Comparison of ENCODE assay signal across 24 cellular contexts in the genomic region with DNA sequence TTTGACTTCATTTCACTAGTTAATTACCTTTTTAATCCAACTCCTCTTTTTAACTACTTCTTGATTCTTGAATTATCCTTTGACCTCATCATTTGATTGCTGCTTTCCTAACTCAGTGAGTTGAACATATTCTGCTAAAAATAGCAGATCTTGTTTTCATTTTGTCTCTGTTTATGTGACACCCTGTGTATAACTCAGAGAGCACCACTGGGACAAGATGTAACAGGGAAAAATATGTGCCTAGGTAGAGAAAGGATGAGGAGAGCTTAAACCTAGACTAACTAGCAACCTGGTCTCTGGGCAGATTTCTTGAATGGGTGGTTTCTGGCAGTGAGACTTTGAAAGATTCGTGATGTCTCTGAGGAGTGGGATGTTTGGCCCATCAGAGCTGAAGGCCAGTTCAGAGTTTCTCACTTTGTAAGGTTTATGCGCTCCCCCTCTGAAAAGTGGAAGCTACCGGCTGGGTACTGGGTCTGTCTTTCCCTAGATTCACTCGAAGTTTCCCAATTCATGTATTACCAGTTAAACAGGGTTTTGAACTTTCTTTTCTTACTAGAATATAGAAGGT.
"Had no signal": no experiment of that assay in that cellular context is flagged by ENCODE, and none has a peak within 500 bp of the region (broad histone marks: within the 10 kb centered on the region; RNA-seq: fewer than 3 reads in every experiment).

No MANE protein-coding gene starts in this region.

- H3K27ac Mint-ChIP-seq: naive thymus-derived CD4-positive, alpha-beta T cell; natural killer cell treated with Interleukin-12 subunit alpha and Interleukin-12 subunit beta and Interleukin-15 and Interleukin-18, amount 100 ng/mL, for 72 hours; stimulated activated naive B cell treated with anti-CD40 and anti-IgM and Interleukin-4, amounts not matched to agents 10 μg/mL and 1 μg/mL and 100 μg/mL, for 72 hours had no signal

- H3K4me1 Mint-ChIP-seq: naive thymus-derived CD4-positive, alpha-beta T cell; stimulated activated naive B cell treated with anti-CD40 and anti-IgM and Interleukin-4, amounts not matched to agents 10 μg/mL and 1 μg/mL and 100 μg/mL, for 72 hours had no signal

- H3K36me3 ChIP-seq: heart right ventricle, lower lobe of right lung, ovary, prostate gland, stomach, thyroid gland, upper lobe of right lung had no signal

- ATAC-seq: lower lobe of right lung; naive thymus-derived CD4-positive, alpha-beta T cell; natural killer cell treated with Interleukin-12 subunit alpha and Interleukin-12 subunit beta and Interleukin-15 and Interleukin-18, amount 100 ng/mL, for 72 hours; sciatic nerve; stimulated activated naive B cell treated with anti-CD40 and anti-IgM and Interleukin-4, amounts not matched to agents 10 μg/mL and 1 μg/mL and 100 μg/mL, for 72 hours; stimulated activated naive CD8-positive, alpha-beta T cell treated with anti-CD3 and anti-CD28 coated beads, Interleukin-15, Interleukin-2, amounts not matched to agents 100 U/mL and 50 U/mL, for 24 hours; upper lobe of right lung had no signal

- FAIRE-seq: urothelium cell line had no signal

- H3K4me3 Mint-ChIP-seq: naive thymus-derived CD4-positive, alpha-beta T cell; natural killer cell treated with Interleukin-12 subunit alpha and Interleukin-12 subunit beta and Interleukin-15 and Interleukin-18, amount 100 ng/mL, for 72 hours; stimulated activated naive B cell treated with anti-CD40 and anti-IgM and Interleukin-4, amounts not matched to agents 10 μg/mL and 1 μg/mL and 100 μg/mL, for 72 hours had no signal

- H3K9me3 ChIP-seq: heart right ventricle, lower lobe of right lung, ovary, prostate gland, stomach, testis, thyroid gland, upper lobe of right lung had no signal

- H3K27me3 ChIP-seq: heart right ventricle, hepatocyte, ovary, stomach, testis, thyroid gland, upper lobe of right lung had no signal

- H3K9me3 Mint-ChIP-seq: naive thymus-derived CD4-positive, alpha-beta T cell; natural killer cell treated with Interleukin-12 subunit alpha and Interleukin-12 subunit beta and Interleukin-15 and Interleukin-18, amount 100 ng/mL, for 72 hours; stimulated activated naive B cell treated with anti-CD40 and anti-IgM and Interleukin-4, amounts not matched to agents 10 μg/mL and 1 μg/mL and 100 μg/mL, for 72 hours had no signal

- H3K27ac ChIP-seq: heart right ventricle, hepatocyte, lower lobe of right lung, ovary, skin epidermis, stomach, testis, thyroid gland, upper lobe of right lung had no signal

- DNase-seq: heart right ventricle; islet precursor cell; lower lobe of right lung; mammary epithelial cell; mesenchymal stem cell; naive thymus-derived CD4-positive, alpha-beta T cell; ovary; posterior cingulate gyrus; stimulated activated CD4-positive, alpha-beta T cell treated with anti-CD3 and anti-CD28 coated beads, Interleukin-12 subunit alpha, Interleukin-12 subunit beta, amount 100 ng/mL, for 4 hours; stimulated activated CD4-positive, alpha-beta T cell treated with anti-CD3 and anti-CD28 coated beads, Interleukin-15, amount 100 ng/mL, for 24 hours; stimulated activated CD4-positive, alpha-beta T cell treated with anti-CD3 and anti-CD28 coated beads, Interleukin-2, amount 100 ng/mL, for 24 hours; stimulated activated CD4-positive, alpha-beta T cell treated with anti-CD3 and anti-CD28 coated beads, Interleukin-4, amount 100 ng/mL, for 1 hour; stimulated activated naive B cell treated with anti-CD40 and anti-IgM and Interleukin-4, amounts not matched to agents 10 μg/mL and 1 μg/mL and 100 μg/mL, for 72 hours; stimulated activated naive CD8-positive, alpha-beta T cell treated with anti-CD3 and anti-CD28 coated beads, Interleukin-15, Interleukin-2, amounts not matched to agents 100 U/mL and 50 U/mL, for 24 hours; stomach; testis; thyroid gland; upper lobe of right lung had no signal

- H3K4me1 ChIP-seq: lower lobe of right lung, prostate gland, upper lobe of right lung had no signal

- H3K36me3 Mint-ChIP-seq: naive thymus-derived CD4-positive, alpha-beta T cell; natural killer cell treated with Interleukin-12 subunit alpha and Interleukin-12 subunit beta and Interleukin-15 and Interleukin-18, amount 100 ng/mL, for 72 hours; stimulated activated naive B cell treated with anti-CD40 and anti-IgM and Interleukin-4, amounts not matched to agents 10 μg/mL and 1 μg/mL and 100 μg/mL, for 72 hours had no signal

- H3K4me3 ChIP-seq: heart right ventricle, hepatocyte, lower lobe of right lung, ovary, prostate gland, skin epidermis, stomach, testis, thyroid gland, upper lobe of right lung had no signal
